In the genomic region with DNA sequence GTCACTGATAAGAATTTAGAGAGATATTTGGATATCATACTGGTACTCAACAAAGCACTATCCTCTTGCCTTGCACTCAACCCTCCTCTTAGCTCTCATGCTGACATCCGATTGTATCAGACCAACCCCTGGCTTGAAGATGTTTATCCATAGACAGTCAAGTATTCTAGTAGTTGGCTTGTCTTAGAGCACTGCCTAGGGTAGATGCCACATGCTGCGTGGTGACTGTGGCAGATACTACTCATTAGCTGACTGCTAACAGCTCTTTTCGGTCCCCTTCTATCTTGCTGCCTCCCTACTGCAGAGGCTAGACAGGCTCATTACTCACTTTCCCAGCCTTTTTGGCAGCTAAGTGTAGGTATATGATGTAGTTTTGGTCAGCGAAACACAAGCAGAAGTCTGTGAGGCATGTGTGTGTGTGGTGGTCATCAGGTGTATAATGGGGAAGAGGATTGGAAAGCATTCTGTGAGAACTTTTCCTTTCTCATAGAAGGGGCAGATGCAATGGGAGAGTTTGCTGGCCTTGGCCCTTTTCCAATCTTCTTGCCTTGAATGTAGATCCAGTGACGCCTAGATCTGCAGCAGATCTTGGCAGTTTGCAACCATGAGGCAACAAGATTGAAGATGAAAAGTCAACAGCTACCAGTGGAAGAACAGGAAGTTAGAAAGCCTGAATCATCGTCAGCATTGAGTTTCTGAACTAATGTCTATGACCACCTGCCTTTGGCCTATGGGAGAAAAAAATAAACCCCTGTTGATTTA, we compare ENCODE assay signal across 9 cellular contexts. TPM values are rescaled to one million over a fixed set of nuclear protein-coding genes. Genes with fewer than 3 reads are reported as not detected.
DNase-seq lines count a peak whose midpoint lies in the region; ATAC-seq and TF ChIP-seq lines count a peak whose summit lies in the region.
"Had no signal": no experiment of that assay in that cellular context is flagged by ENCODE, and none has a peak within 500 bp of the region (broad histone marks: within the 10 kb centered on the region; RNA-seq: fewer than 3 reads in every experiment).

No MANE protein-coding gene starts in this region.

- H3K4me3 ChIP-seq in Peyer's patch (no peak overlapping the region), skeletal muscle tissue (ENCODE audit: low read length in 3 of 3) (no peak overlapping the region)

- DNase-seq in Peyer's patch (no peak), erythroblast (lab: John Stamatoyannopoulos, UW) (peak; percentile 9 to 41), DMS153 (lab: John Stamatoyannopoulos, UW) (no peak)
- DNase-seq in stimulated activated CD4-positive, alpha-beta T cell treated with anti-CD3 and anti-CD28 coated beads, Interleukin-4, amount 100 ng/mL, for 24 hours, result no peak
- DNase-seq: NCI-H187 treated with DMSO at 0.1 percent for 48 hours had no signal

- TF ChIP-seq CTCF in Peyer's patch (IDR thresholded peaks at IDR 0.05), result no peak

- TF ChIP-seq POLR2A in Peyer's patch (IDR thresholded peaks at IDR 0.05), result no peak
- TF ChIP-seq POLR2A in erythroblast (IDR thresholded peaks at IDR 0.05; ENCODE audit: low read length), result no peak

- H3K27ac ChIP-seq in Peyer's patch, result peak overlapping the region; percentile 62 to 74 (median 70)
- H3K27ac ChIP-seq in skeletal muscle tissue (ENCODE audit: low read depth, low read length), result peak overlapping the region; percentile 43

- H3K36me3 ChIP-seq in Peyer's patch, result no peaks in the 10 kb centered on the region
- H3K36me3 ChIP-seq in skeletal muscle tissue (ENCODE audit: control insufficient read depth in 3 of 3, insufficient read depth in 3 of 3, low read length in 3 of 3), result no peaks in the 10 kb centered on the region

- no peaks in the 10 kb centered on the region for H3K9me3 ChIP-seq in Peyer's patch
- H3K9me3 ChIP-seq in skeletal muscle tissue (ENCODE audit: control insufficient read depth in 3 of 3, low read length in 3 of 3), result no peaks in the 10 kb centered on the region

- no peaks in the 10 kb centered on the region for H3K27me3 ChIP-seq in Peyer's patch
- H3K27me3 ChIP-seq in skeletal muscle tissue (ENCODE audit: control insufficient read depth in 3 of 3, insufficient read depth in 3 of 3, low read length in 3 of 3), result no peaks in the 10 kb centered on the region

- H3K9ac ChIP-seq in skeletal muscle tissue (ENCODE audit: low read depth in 1 of 3, low read length in 3 of 3), result no peak overlapping the region

- H3K4me1 ChIP-seq in Peyer's patch (peaks cover 0 to 48% (median 17%) of the 10 kb centered on the region in 4 donors), skeletal muscle tissue (ENCODE audit: control insufficient read depth in 3 of 3, insufficient read depth in 3 of 3, low read length in 3 of 3) (peaks cover 4 to 13% (median 12%) of the 10 kb centered on the region in 3 donors)

- ATAC-seq in GM18868 (IDR thresholded peaks at IDR 0.05; ENCODE audit: unreplicated experiment) (peak; percentile 25), GM21447 (IDR thresholded peaks at IDR 0.05; ENCODE audit: unreplicated experiment) (no peak), GM18873 (IDR thresholded peaks at IDR 0.05; ENCODE audit: low FRiP score, unreplicated experiment) (no peak)

RNA-seq across cellular contexts. Expression of gene IFNGR1, which starts 4.4 kb away (rescaled TPM):
- total RNA-seq in Peyer's patch (100 to 1,000 TPM in 1 of 4 donors, 10 to 100 TPM in 3; 44.6 to 136 (median 75.6) TPM), skeletal muscle tissue (67.3 TPM)

RNA-seq across cellular contexts. Expression of gene IL22RA2, which starts 50.1 kb away (rescaled TPM):
- total RNA-seq in Peyer's patch (not detected), skeletal muscle tissue (not detected)

Comparison
In these comparisons a context has a peak if more than half of its experiments do, and no peak if none do; other contexts are left out.
1. DNase-seq: peak in erythroblast (2 of 2); none in Peyer's patch (0 of 3), stimulated activated CD4-positive, alpha-beta T cell treated with anti-CD3 and anti-CD28 coated beads, Interleukin-4, amount 100 ng/mL, for 24 hours (single experiment) and DMS153 (single experiment).